In genomic region chr13:95023405-95023804, GRCh38 we compare ENCODE assay signal across 22 cellular contexts.
DNase-seq lines count a peak whose midpoint lies in the region; ATAC-seq, FAIRE-seq and TF ChIP-seq lines count a peak whose summit lies in the region.
"Had no signal": no experiment of that assay in that cellular context is flagged by ENCODE, and none has a peak within 500 bp of the region (broad histone marks: within the 10 kb centered on the region; RNA-seq: fewer than 3 reads in every experiment).

No MANE protein-coding gene starts in this region.

- no peak for FAIRE-seq in K562 (lab: Jason Lieb, UNC)
- FAIRE-seq: frontal cortex, G401.6, TTC549 had no signal

- TF ChIP-seq RAD21 in K562 (CRISPR knock-in tag; conservative IDR thresholded peaks at IDR 0.05 in 1 of 2, IDR thresholded peaks at IDR 0.05 in 1 of 2): no peak

- H3K36me3 ChIP-seq in K562 (ENCODE audit: control insufficient read depth, insufficient read depth, low read length) (peaks cover 15% of the 10 kb centered on the region; the same call in 2 of the 3 replicates), left ventricle myocardium inferior (peaks cover 12% of the 10 kb centered on the region), esophagus squamous epithelium (no peaks in the 10 kb centered on the region)
- H3K36me3 ChIP-seq in naive thymus-derived CD4-positive, alpha-beta T cell (ENCODE audit: control insufficient read depth in 2 of 3, insufficient read depth in 3 of 3, low read length in 3 of 3): no peaks in the 10 kb centered on the region

- CTCF ChIA-PET in K562 (lab: Yijun Ruan, JAX; ENCODE audit: low intra/inter-chr PET ratio): no interaction called here
- CTCF ChIA-PET in naive thymus-derived CD4-positive, alpha-beta T cell (lab: Charles Lee): no interaction called here

- TF ChIP-seq EP300 in K562 (IDR thresholded peaks at IDR 0.05; ENCODE audit: low read length): no peak

- H3K9me3 Mint-ChIP-seq in naive thymus-derived CD4-positive, alpha-beta T cell: peaks cover 0 to 12% (median 2%) of the 10 kb centered on the region in 11 donors
- H3K9me3 Mint-ChIP-seq: endodermal cell, neural crest cell had no signal

- ATAC-seq in K562 (0 out of 3 replicates have a peak, but pooled peaks have one; percentile 22), HG03469 (IDR thresholded peaks at IDR 0.05; ENCODE audit: unreplicated experiment) (no peak)
- ATAC-seq in naive thymus-derived CD4-positive, alpha-beta T cell: no peak
- ATAC-seq: activated naive CD8-positive, alpha-beta T cell treated with anti-CD3 and anti-CD28 coated beads, Interleukin-2, amount 50 U/mL, for 24 hours; right cardiac atrium had no signal

- no peak overlapping the region for H3K4me3 ChIP-seq in K562
- no peak overlapping the region for H3K4me3 ChIP-seq in naive thymus-derived CD4-positive, alpha-beta T cell (ENCODE audit: low read length)
- H3K4me3 ChIP-seq in left ventricle myocardium inferior: no peak overlapping the region
- no peak overlapping the region for H3K4me3 ChIP-seq in esophagus squamous epithelium

- no peak overlapping the region for H3K27ac ChIP-seq in K562 (ENCODE audit: extremely low read depth, low read depth, low read length)
- H3K27ac ChIP-seq in naive thymus-derived CD4-positive, alpha-beta T cell (ENCODE audit: low read depth, low read length): no peak overlapping the region
- H3K27ac ChIP-seq in left ventricle myocardium inferior (replicated peaks): no peak overlapping the region
- H3K27ac ChIP-seq in esophagus squamous epithelium: no peak overlapping the region

- H3K9ac ChIP-seq in K562 (ENCODE audit: insufficient read depth in 1 of 2, low read depth in 2 of 2, low read length in 2 of 2): no peak overlapping the region

- WGBS in K562 (ENCODE audit: insufficient coverage, low coverage, missing lambda C conversion rate): 30% methylated on average over 4 of the region's 4 CpGs
- 88 to 93% methylated on average over 4 of the region's 4 CpGs for WGBS in esophagus squamous epithelium, 2 donors

- TF ChIP-seq CTCF in K562 (IDR thresholded peaks at IDR 0.05 in 2 of 3, conservative IDR thresholded peaks at IDR 0.05 in 1 of 3; ENCODE audit: insufficient read depth in 2 of 3, low read depth in 1 of 3, low read length in 3 of 3) (no peak), left ventricle myocardium inferior (IDR thresholded peaks at IDR 0.05; ENCODE audit: borderline replicate concordance) (no peak), esophagus squamous epithelium (IDR thresholded peaks at IDR 0.05) (no peak)

- H3K4me1 Mint-ChIP-seq in naive thymus-derived CD4-positive, alpha-beta T cell: no peaks in the 10 kb centered on the region
- H3K4me1 Mint-ChIP-seq: activated naive CD8-positive, alpha-beta T cell treated with anti-CD3 and anti-CD28 coated beads, Interleukin-2, amount 50 U/mL, for 24 hours; endodermal cell had no signal

- no peaks in the 10 kb centered on the region for H3K79me2 ChIP-seq in K562 (ENCODE audit: control insufficient read depth, insufficient read depth, low read length)

- intact Hi-C loops in K562 (cut with micrococcal nuclease) (loop anchor here (10.0 kb wide), 1 partner anchor 381 kb away; no protein-coding TSS in a partner anchor), left ventricle myocardium inferior (cut with micrococcal nuclease) (no loop called here), esophagus squamous epithelium (cut with DNase I) (no loop called here)
- intact Hi-C loops in naive thymus-derived CD4-positive, alpha-beta T cell (cut with micrococcal nuclease): no loop called here

- H2AFZ ChIP-seq in K562 (ENCODE audit: low read depth, low read length): no peak overlapping the region

- H3K27ac Mint-ChIP-seq in naive thymus-derived CD4-positive, alpha-beta T cell: peak overlapping the region in 1 of 9 donors; percentile 36
- H3K27ac Mint-ChIP-seq: activated naive CD8-positive, alpha-beta T cell treated with anti-CD3 and anti-CD28 coated beads, Interleukin-2, amount 50 U/mL, for 24 hours; CD4-positive, alpha-beta T cell; endodermal cell had no signal

- H3K4me1 ChIP-seq in K562 (replicated peaks in 1 of 2; ENCODE audit: control insufficient read depth in 2 of 2, insufficient read depth in 2 of 2, low read length in 2 of 2) (no peaks in the 10 kb centered on the region), left ventricle myocardium inferior (no peaks in the 10 kb centered on the region), esophagus squamous epithelium (no peaks in the 10 kb centered on the region)
- H3K4me1 ChIP-seq in naive thymus-derived CD4-positive, alpha-beta T cell (ENCODE audit: control insufficient read depth in 2 of 2, insufficient read depth in 2 of 2, low read length in 2 of 2): no peaks in the 10 kb centered on the region

- no peak overlapping the region for H3K4me3 Mint-ChIP-seq in naive thymus-derived CD4-positive, alpha-beta T cell
- H3K4me3 Mint-ChIP-seq: activated naive CD8-positive, alpha-beta T cell treated with anti-CD3 and anti-CD28 coated beads, Interleukin-2, amount 50 U/mL, for 24 hours; CD4-positive, alpha-beta T cell; endodermal cell; neural crest cell had no signal

- H3K27me3 ChIP-seq in K562 (ENCODE audit: control insufficient read depth in 2 of 2, insufficient read depth in 2 of 2, low read length in 2 of 2) (no peaks in the 10 kb centered on the region), left ventricle myocardium inferior (ENCODE audit: low read depth) (no peaks in the 10 kb centered on the region), esophagus squamous epithelium (no peaks in the 10 kb centered on the region)
- no peaks in the 10 kb centered on the region for H3K27me3 ChIP-seq in naive thymus-derived CD4-positive, alpha-beta T cell (ENCODE audit: control insufficient read depth in 2 of 2, insufficient read depth in 2 of 2, low read length in 2 of 2)

- H3K9me3 ChIP-seq in K562 (replicated peaks; ENCODE audit: control insufficient read depth, insufficient read depth, low read depth, low read length): no peaks in the 10 kb centered on the region
- no peaks in the 10 kb centered on the region for H3K9me3 ChIP-seq in naive thymus-derived CD4-positive, alpha-beta T cell (ENCODE audit: control insufficient read depth in 2 of 3, low read length in 3 of 3)
- H3K9me3 ChIP-seq in left ventricle myocardium inferior (replicated peaks): peaks cover 8% of the 10 kb centered on the region
- no peaks in the 10 kb centered on the region for H3K9me3 ChIP-seq in esophagus squamous epithelium

- TF ChIP-seq POLR2A in K562 (conservative IDR thresholded peaks at IDR 0.05) (no peak), esophagus squamous epithelium (IDR thresholded peaks at IDR 0.05) (no peak)

- DNase-seq in DMS53 (lab: John Stamatoyannopoulos, UW) (peak; percentile 85), NCI-H1436 (lab: John Stamatoyannopoulos, UW) (peak; percentile 75), NCI-H345 (lab: John Stamatoyannopoulos, UW) (peak; percentile 69), K562 (ENCODE audit: extremely low read depth in 1 of 4, low spot score in 3 of 4) (no peak), left ventricle myocardium inferior (no peak), esophagus squamous epithelium (lab: John Stamatoyannopoulos, UW) (no peak)
- DNase-seq in naive thymus-derived CD4-positive, alpha-beta T cell: no peak
- DNase-seq: ACHN; activated CD4-positive, alpha-beta T cell treated with anti-CD3 and anti-CD28 coated beads, Interleukin-2, amount 50 U/mL, for 4 hours; activated naive CD8-positive, alpha-beta T cell treated with anti-CD3 and anti-CD28 coated beads, Interleukin-2, amount 50 U/mL, for 24 hours; activated T-cell treated with anti-CD3 and anti-CD28 coated beads, Interleukin-2, amount 50 U/mL, for 48 hours; CD4-positive, alpha-beta T cell; central memory CD4-positive, alpha-beta T cell; endodermal cell; KBM-7; NCI-H1694 treated with DMSO at 0.1 percent for 48 hours; right cardiac atrium had no signal

- no peaks in the 10 kb centered on the region for H3K27me3 Mint-ChIP-seq in naive thymus-derived CD4-positive, alpha-beta T cell
- H3K27me3 Mint-ChIP-seq: activated naive CD8-positive, alpha-beta T cell treated with anti-CD3 and anti-CD28 coated beads, Interleukin-2, amount 50 U/mL, for 24 hours; CD4-positive, alpha-beta T cell had no signal

- H3K4me2 ChIP-seq in K562 (ENCODE audit: insufficient read depth, low read length): no peak overlapping the region

- POLR2A ChIA-PET in K562 (lab: Yijun Ruan, JAX): no interaction called here
- POLR2A ChIA-PET in naive thymus-derived CD4-positive, alpha-beta T cell (lab: Charles Lee): no interaction called here

- BruUV-seq in K562 (replicated peaks; lab: Mats Ljungman, UMichigan): no TSS peak

- peaks cover 0 to 65% (median 53%) of the 10 kb centered on the region in 5 donors for H3K36me3 Mint-ChIP-seq in naive thymus-derived CD4-positive, alpha-beta T cell

- in situ Hi-C loops in K562 (cut with MboI): no loop called here

- no peaks in the 10 kb centered on the region for H4K20me1 ChIP-seq in K562 (replicated peaks; ENCODE audit: control insufficient read depth, insufficient read depth, low read length)

- H3K9me1 ChIP-seq in K562 (ENCODE audit: control insufficient read depth, insufficient read depth, low read length): no peaks in the 10 kb centered on the region

TF ChIP-seq in K562, 482 proteins besides CTCF, POLR2A, EP300 and RAD21:
- TF ChIP-seq CEBPB (tag; IDR thresholded peaks at IDR 0.05) (no peak), MEIS2 (IDR thresholded peaks at IDR 0.05; ENCODE audit: partially characterized antibody) (peak; percentile 10), HDAC8 (tag; IDR thresholded peaks at IDR 0.05) (no peak), PBX2 (CRISPR knock-in tag; IDR thresholded peaks at IDR 0.05; ENCODE audit: low read depth) (no peak), PBX2 (tag; conservative IDR thresholded peaks at IDR 0.05; ENCODE audit: low read depth) (0 out of 2 replicates have a peak, but pooled peaks have one; percentile 6), CBFA2T3 (IDR thresholded peaks at IDR 0.05) (peak; percentile 12; the same call in 1 of the 2 replicates)
TF ChIP-seq in K562: peak in this region for 3.

Comparison
In these comparisons a context has a peak if more than half of its experiments do, and no peak if none do; other contexts are left out.
1. DNase-seq: peak in DMS53 (single experiment), NCI-H1436 (single experiment) and NCI-H345 (single experiment); none in K562 (0 of 4), naive thymus-derived CD4-positive, alpha-beta T cell (0 of 9), left ventricle myocardium inferior (single experiment) and esophagus squamous epithelium (single experiment).